ENCODE assay signal across 2 cellular contexts in genomic region chr10:116721048-116721897, GRCh38.
TF ChIP-seq lines count a peak whose summit lies in the region.

No MANE protein-coding gene starts in this region.

TF ChIP-seq in IMR-90, 13 proteins besides CTCF, POLR2A, EP300 and RAD21:
- TF ChIP-seq SMC3 (IDR thresholded peaks at IDR 0.05; ENCODE audit: low read depth, low read length) (no peak), MAZ (IDR thresholded peaks at IDR 0.05; ENCODE audit: borderline replicate concordance, low read depth, low read length) (no peak), CHD1 (IDR thresholded peaks at IDR 0.05; ENCODE audit: low read depth, low read length) (no peak), USF2 (IDR thresholded peaks at IDR 0.05; ENCODE audit: low read depth, low read length) (no peak), MAFK (IDR thresholded peaks at IDR 0.05; ENCODE audit: low read depth, low read length) (no peak), RFX5 (IDR thresholded peaks at IDR 0.05; ENCODE audit: low read depth, low read length) (no peak), RCOR1 (IDR thresholded peaks at IDR 0.05; ENCODE audit: insufficient replicate concordance, low read length) (no peak), FOS (IDR thresholded peaks at IDR 0.05; ENCODE audit: low read depth, low read length) (no peak), CEBPB (IDR thresholded peaks at IDR 0.05; ENCODE audit: low read depth, low read length) (no peak), ELK1 (IDR thresholded peaks at IDR 0.05; ENCODE audit: borderline replicate concordance, low read depth, low read length) (no peak), BHLHE40 (IDR thresholded peaks at IDR 0.05; ENCODE audit: low read depth, low read length) (no peak), MXI1 (IDR thresholded peaks at IDR 0.05; ENCODE audit: borderline replicate concordance, low read depth, low read length) (no peak), NFE2L2 (IDR thresholded peaks at IDR 0.05; ENCODE audit: low read depth, low read length) (no peak)

TF ChIP-seq in H1, 55 proteins besides CTCF, POLR2A, EP300 and RAD21:
- TF ChIP-seq CEBPB (IDR thresholded peaks at IDR 0.05; ENCODE audit: low read depth, low read length) (no peak), RBBP5 (IDR thresholded peaks at IDR 0.05; ENCODE audit: borderline replicate concordance, low read depth, low read length) (no peak), ASH2L (IDR thresholded peaks at IDR 0.05; ENCODE audit: low read length) (no peak), HDAC2 (IDR thresholded peaks at IDR 0.05; ENCODE audit: borderline replicate concordance in 1 of 2, low read depth in 2 of 2, low read length in 2 of 2) (no peak), USF2 (IDR thresholded peaks at IDR 0.05; ENCODE audit: low read length) (no peak), TAF1 (IDR thresholded peaks at IDR 0.05; ENCODE audit: low read depth, low read length) (no peak), MAX (IDR thresholded peaks at IDR 0.05) (no peak), HDAC6 (IDR thresholded peaks at IDR 0.05; ENCODE audit: low read depth, low read length) (no peak), GABPA (IDR thresholded peaks at IDR 0.05; ENCODE audit: borderline replicate concordance, insufficient read depth, low read length) (no peak), SP4 (IDR thresholded peaks at IDR 0.05; ENCODE audit: low read length) (no peak), MAFK (IDR thresholded peaks at IDR 0.05; ENCODE audit: low read depth, low read length) (no peak)
